In the genomic region with DNA sequence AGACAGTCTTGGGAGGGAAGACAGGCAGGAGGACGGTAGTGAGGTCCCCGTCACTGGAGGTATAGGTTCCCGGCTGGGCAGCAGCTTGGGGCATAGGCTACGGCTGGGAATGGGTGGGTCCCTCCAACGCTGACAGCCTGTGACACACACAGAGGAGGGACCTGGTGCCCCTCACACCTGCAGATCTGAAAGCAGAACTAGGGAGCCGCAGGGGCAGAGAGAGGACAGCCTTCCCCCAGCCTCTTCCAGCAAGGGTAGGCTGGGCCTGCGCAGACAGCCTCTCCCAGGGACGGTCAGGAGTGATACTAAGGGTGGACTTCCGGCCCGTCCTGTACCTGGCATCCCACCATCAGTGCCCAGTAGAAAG, we compare ENCODE assay signal across 10 cellular contexts. TPM values are rescaled to one million over a fixed set of nuclear protein-coding genes. Genes with fewer than 3 reads are reported as not detected.
DNase-seq lines count a peak whose midpoint lies in the region; ATAC-seq and TF ChIP-seq lines count a peak whose summit lies in the region.
"Had no signal": no experiment of that assay in that cellular context is flagged by ENCODE, and none has a peak within 500 bp of the region (broad histone marks: within the 10 kb centered on the region; RNA-seq: fewer than 3 reads in every experiment).

No MANE protein-coding gene starts in this region.

- H3K4me2 ChIP-seq in smooth muscle cell, result no peak overlapping the region

- no peak for DNase-seq in CD8-positive, alpha-beta T cell
- DNase-seq in esophagus muscularis mucosa (ENCODE audit: extremely low spot score) (no peak), endothelial cell (ENCODE audit: low spot score) (no peak), smooth muscle cell (lab: John Stamatoyannopoulos, UW; ENCODE audit: unreplicated experiment) (no peak), NCI-H1105 treated with DMSO at 0.1 percent for 48 hours (lab: John Stamatoyannopoulos, UW) (no peak)
- DNase-seq in stimulated activated naive CD4-positive, alpha-beta T cell (lab: John Stamatoyannopoulos, UW), result no peak

- TF ChIP-seq CTCF in CD8-positive, alpha-beta T cell (IDR thresholded peaks at IDR 0.05), result no peak
- TF ChIP-seq CTCF in esophagus muscularis mucosa (IDR thresholded peaks at IDR 0.05), result no peak
- no peak for TF ChIP-seq CTCF in endothelial cell (IDR thresholded peaks at IDR 0.05; ENCODE audit: unreplicated experiment)
- TF ChIP-seq CTCF in smooth muscle cell (IDR thresholded peaks at IDR 0.05; ENCODE audit: borderline replicate concordance, insufficient read depth, poor library complexity, severe bottlenecking), result no peak

- H4K20me1 ChIP-seq in smooth muscle cell (ENCODE audit: low read depth), result no peaks in the 10 kb centered on the region

- H3K27me3 ChIP-seq in CD8-positive, alpha-beta T cell (ENCODE audit: insufficient read depth, low read length), result no peaks in the 10 kb centered on the region
- H3K27me3 ChIP-seq in esophagus muscularis mucosa (no peaks in the 10 kb centered on the region), smooth muscle cell (ENCODE audit: low read depth) (no peaks in the 10 kb centered on the region)

- peak overlapping the region; percentile 39 for H3K4me3 Mint-ChIP-seq in CD8-positive, alpha-beta T cell
- H3K4me3 Mint-ChIP-seq in IgD-negative memory B cell (peak overlapping the region; percentile 72 to 96 (median 92)), endothelial cell (ENCODE audit: unreplicated experiment) (no peak overlapping the region)

- no peak overlapping the region for H3K9ac ChIP-seq in smooth muscle cell (ENCODE audit: low read depth)

- no peak overlapping the region for H3K4me3 ChIP-seq in CD8-positive, alpha-beta T cell (ENCODE audit: low read depth, low read length)
- peak overlapping the region in 3 of 4 donors; percentile 3 to 28 (median 11) for H3K4me3 ChIP-seq in esophagus muscularis mucosa
- H3K4me3 ChIP-seq in smooth muscle cell, result no peak overlapping the region

- H3K4me1 Mint-ChIP-seq in CD8-positive, alpha-beta T cell (ENCODE audit: low read depth), result peaks cover 65% of the 10 kb centered on the region
- H3K4me1 Mint-ChIP-seq in IgD-negative memory B cell, result peaks cover 45 to 63% (median 59%) of the 10 kb centered on the region in 3 donors
- no peaks in the 10 kb centered on the region for H3K4me1 Mint-ChIP-seq in endothelial cell (ENCODE audit: unreplicated experiment)

- no peaks in the 10 kb centered on the region for H3K36me3 ChIP-seq in CD8-positive, alpha-beta T cell (ENCODE audit: insufficient read depth, low read length)
- H3K36me3 ChIP-seq in esophagus muscularis mucosa (no peaks in the 10 kb centered on the region), smooth muscle cell (ENCODE audit: low read depth) (no peaks in the 10 kb centered on the region)

- intact Hi-C loops in CD8-positive, alpha-beta T cell (cut with DNase I, micrococcal nuclease), result loop anchor here (1.0 to 5.0 kb wide), 6 partner anchors 52 to 177 kb away; no protein-coding TSS in a partner anchor
- intact Hi-C loops in esophagus muscularis mucosa (cut with DNase I), result loop anchor here (2.0 kb wide), 1 partner anchor 90 kb away; no protein-coding TSS in a partner anchor

- H3F3A ChIP-seq in smooth muscle cell (ENCODE audit: low read depth), result no peaks in the 10 kb centered on the region

- TF ChIP-seq EP300 in esophagus muscularis mucosa (IDR thresholded peaks at IDR 0.05), result no peak

- H3K9me3 Mint-ChIP-seq in CD8-positive, alpha-beta T cell, result no peaks in the 10 kb centered on the region
- H3K9me3 Mint-ChIP-seq in IgD-negative memory B cell (no peaks in the 10 kb centered on the region), endothelial cell (ENCODE audit: unreplicated experiment) (no peaks in the 10 kb centered on the region)

- peaks cover 59% of the 10 kb centered on the region for H3K4me1 ChIP-seq in CD8-positive, alpha-beta T cell (ENCODE audit: insufficient read depth, low read length)
- H3K4me1 ChIP-seq in esophagus muscularis mucosa (peaks cover 16 to 61% (median 47%) of the 10 kb centered on the region in 4 donors), smooth muscle cell (ENCODE audit: low read depth) (no peaks in the 10 kb centered on the region)

- no peaks in the 10 kb centered on the region for H3K36me3 Mint-ChIP-seq in CD8-positive, alpha-beta T cell
- H3K36me3 Mint-ChIP-seq in IgD-negative memory B cell (no peaks in the 10 kb centered on the region), endothelial cell (ENCODE audit: low read depth, unreplicated experiment) (no peaks in the 10 kb centered on the region)

- H3K9me3 ChIP-seq in CD8-positive, alpha-beta T cell (ENCODE audit: low read length), result no peaks in the 10 kb centered on the region
- H3K9me3 ChIP-seq in esophagus muscularis mucosa, result no peaks in the 10 kb centered on the region
- no peaks in the 10 kb centered on the region for H3K9me3 ChIP-seq in smooth muscle cell (replicated peaks; ENCODE audit: low read depth)

- 70% methylated on average over 5 of the region's 10 CpGs for WGBS in esophagus muscularis mucosa
- WGBS in smooth muscle cell (ENCODE audit: low lambda C conversion rate), result 97% methylated on average over 10 of the region's 10 CpGs

- TF ChIP-seq POLR2A in esophagus muscularis mucosa (IDR thresholded peaks at IDR 0.05; ENCODE audit: low read depth), result no peak

- no peaks in the 10 kb centered on the region for H3K27me3 Mint-ChIP-seq in CD8-positive, alpha-beta T cell (ENCODE audit: low read depth)
- H3K27me3 Mint-ChIP-seq in IgD-negative memory B cell (no peaks in the 10 kb centered on the region), endothelial cell (ENCODE audit: unreplicated experiment) (peaks cover 3% of the 10 kb centered on the region)

- peak overlapping the region; percentile 50 for H3K27ac Mint-ChIP-seq in CD8-positive, alpha-beta T cell
- H3K27ac Mint-ChIP-seq in IgD-negative memory B cell (peak overlapping the region; percentile 97 to 100 (median 100)), endothelial cell (ENCODE audit: unreplicated experiment) (no peak overlapping the region)

- CTCF ChIA-PET in CD8-positive, alpha-beta T cell (lab: Charles Lee), result interaction anchor here (0.6 to 12.2 kb wide), 46 partner anchors 8 to 236 kb away, joined by 3 to 181 read pairs (median 6); a partner anchor contains a TSS

- no peaks in the 10 kb centered on the region for H3K79me2 ChIP-seq in smooth muscle cell (ENCODE audit: low read depth)

- H2AFZ ChIP-seq in smooth muscle cell (ENCODE audit: low read depth), result no peak overlapping the region

- POLR2A ChIA-PET in CD8-positive, alpha-beta T cell (lab: Charles Lee), result interaction anchor here (0.7 to 2.6 kb wide), 2 partner anchors 31 to 51 kb away, joined by 3 to 10 read pairs; a partner anchor contains a TSS

- no peak for ATAC-seq in CD8-positive, alpha-beta T cell
- ATAC-seq in GM19463 (IDR thresholded peaks at IDR 0.05; ENCODE audit: unreplicated experiment), result peak; percentile 34

- H3K27ac ChIP-seq in CD8-positive, alpha-beta T cell (ENCODE audit: low read depth, low read length), result no peak overlapping the region
- H3K27ac ChIP-seq in esophagus muscularis mucosa (replicated peaks in 1 of 4) (peak overlapping the region; percentile 20 to 82 (median 68)), smooth muscle cell (ENCODE audit: low read depth) (no peak overlapping the region)

RNA-seq across cellular contexts. Expression of a gene that starts 2.0 kb away (rescaled TPM):
- under 1 TPM; 0.67 to 0.95 TPM for total RNA-seq in CD8-positive, alpha-beta T cell
- 2.4 TPM for polyA plus RNA-seq in IgD-negative memory B cell
- total RNA-seq in esophagus muscularis mucosa, result 10 to 100 TPM in 2 of 4 donors, 1 to 10 TPM in 2; 3.7 to 26.0 (median 10.2) TPM
- not detected for total RNA-seq in endothelial cell (ENCODE audit: unreplicated experiment)
- total RNA-seq in smooth muscle cell, result 1.3 and 2.4 TPM in 2 replicates
- 0.47 and 3.2 TPM in 2 replicates for polyA plus RNA-seq in smooth muscle cell
- total RNA-seq: dermis microvascular lymphatic vessel endothelial cell, RPMI7951 had no signal

RNA-seq across cellular contexts. Expression of a gene that starts 21.4 kb away (rescaled TPM):
- total RNA-seq in CD8-positive, alpha-beta T cell, result 1 to 10 TPM; 5.3 to 5.9 TPM
- polyA plus RNA-seq in IgD-negative memory B cell (0.53 TPM), smooth muscle cell (7.7 and 8.1 TPM in 2 replicates)
- total RNA-seq in esophagus muscularis mucosa (1 to 10 TPM; 2.9 to 8.8 (median 4.4) TPM), endothelial cell (ENCODE audit: unreplicated experiment) (4.1 TPM), smooth muscle cell (6.3 and 8.8 TPM in 2 replicates)

RNA-seq across cellular contexts. Expression of a gene that starts 49.9 kb away (rescaled TPM):
- 100 to 1,000 TPM; 197 to 200 TPM for total RNA-seq in CD8-positive, alpha-beta T cell
- polyA plus RNA-seq in IgD-negative memory B cell (155 TPM), smooth muscle cell (4.7 and 7.8 TPM in 2 replicates)
- total RNA-seq in esophagus muscularis mucosa (10 to 100 TPM; 17.9 to 35.4 (median 24.8) TPM), endothelial cell (ENCODE audit: unreplicated experiment) (116 TPM), smooth muscle cell (2.9 and 4.2 TPM in 2 replicates)
- total RNA-seq: dermis microvascular lymphatic vessel endothelial cell had no signal

Comparison
In these comparisons a context has a peak if more than half of its experiments do, and no peak if none do; other contexts are left out.
1. H3K27ac ChIP-seq: peak in esophagus muscularis mucosa (4 of 4); none in CD8-positive, alpha-beta T cell (single experiment) and smooth muscle cell (single experiment).
2. H3K4me3 ChIP-seq: peak in esophagus muscularis mucosa (3 of 4); none in CD8-positive, alpha-beta T cell (single experiment) and smooth muscle cell (single experiment).